In genomic region chr4:89305028-89305427, GRCh38 we compare ENCODE assay signal across 12 cellular contexts. TPM values are rescaled to one million over a fixed set of nuclear protein-coding genes. Genes with fewer than 3 reads are reported as not detected.
DNase-seq lines count a peak whose midpoint lies in the region; ATAC-seq and FAIRE-seq lines count a peak whose summit lies in the region.
"Had no signal": no experiment of that assay in that cellular context is flagged by ENCODE, and none has a peak within 500 bp of the region (broad histone marks: within the 10 kb centered on the region; RNA-seq: fewer than 3 reads in every experiment).

No MANE protein-coding gene starts in this region.

- peaks cover 23% of the 10 kb centered on the region for H3K36me3 Mint-ChIP-seq in activated CD4-positive, alpha-beta T cell treated with anti-CD3 and anti-CD28 coated beads, Interleukin-2, amount 10 ng/mL, durations not matched to agents 24 days and 14 days (ENCODE audit: low read depth)
- peaks cover 14% of the 10 kb centered on the region for H3K36me3 Mint-ChIP-seq in central memory CD8-positive, alpha-beta T cell (ENCODE audit: insufficient read depth)

- H3K4me3 Mint-ChIP-seq in activated CD4-positive, alpha-beta T cell treated with anti-CD3 and anti-CD28 coated beads, Interleukin-2, amount 10 ng/mL, durations not matched to agents 24 days and 14 days, result peak overlapping the region; percentile 89
- H3K4me3 Mint-ChIP-seq in central memory CD8-positive, alpha-beta T cell, result peak overlapping the region; percentile 89

- H3K27ac Mint-ChIP-seq in activated CD4-positive, alpha-beta T cell treated with anti-CD3 and anti-CD28 coated beads, Interleukin-2, amount 10 ng/mL, durations not matched to agents 24 days and 14 days, result peak overlapping the region; percentile 95
- peak overlapping the region; percentile 100 for H3K27ac Mint-ChIP-seq in central memory CD8-positive, alpha-beta T cell (ENCODE audit: low read depth)

- intact Hi-C loops in activated CD4-positive, alpha-beta T cell treated with anti-CD3 and anti-CD28 coated beads, Interleukin-2, amount 10 ng/mL, durations not matched to agents 24 days and 14 days (cut with micrococcal nuclease), result loop anchor here (5.0 kb wide), 1 partner anchor 62 kb away; no protein-coding TSS in a partner anchor

- no peaks in the 10 kb centered on the region for H3K9me3 Mint-ChIP-seq in activated CD4-positive, alpha-beta T cell treated with anti-CD3 and anti-CD28 coated beads, Interleukin-2, amount 10 ng/mL, durations not matched to agents 24 days and 14 days
- no peaks in the 10 kb centered on the region for H3K9me3 Mint-ChIP-seq in central memory CD8-positive, alpha-beta T cell

- no peaks in the 10 kb centered on the region for H3K4me1 ChIP-seq in rectal smooth muscle tissue (ENCODE audit: control insufficient read depth, insufficient read depth, low read length)

- peak overlapping the region; percentile 43 for H3K4me3 ChIP-seq in rectal smooth muscle tissue (ENCODE audit: low read length)
- H3K4me3 ChIP-seq: GM12878 had no signal

- no peak overlapping the region for H3K27ac ChIP-seq in rectal smooth muscle tissue (ENCODE audit: low read depth, low read length)
- H3K27ac ChIP-seq: epithelial cell of prostate had no signal

- no peak overlapping the region for H3K9ac ChIP-seq in rectal smooth muscle tissue (ENCODE audit: low read length)

- no peak for DNase-seq in activated CD4-positive, alpha-beta T cell treated with anti-CD3 and anti-CD28 coated beads, Interleukin-2, amount 10 ng/mL, durations not matched to agents 24 days and 14 days
- DNase-seq in activated CD4-positive, alpha-beta T cell treated with anti-CD3 and anti-CD28 coated beads, Interleukin-2, amount 50 U/mL, for 48 hours, result no peak
- peak; percentile 76 for DNase-seq in NCI-H2029 treated with DMSO at 0.1 percent for 48 hours (lab: John Stamatoyannopoulos, UW)
- DNase-seq in central memory CD8-positive, alpha-beta T cell (ENCODE audit: low spot score in 2 of 2), result no peak
- DNase-seq in GM19239 (ENCODE audit: insufficient read length, low spot score), result no peak
- no peak for DNase-seq in HuH-7 (ENCODE audit: low spot score)
- DNase-seq in NCI-H2171 treated with DMSO at 0.1 percent for 48 hours (lab: John Stamatoyannopoulos, UW), result no peak
- DNase-seq: H7 had no signal

- no peak for FAIRE-seq in GM19239 (lab: Jason Lieb, UNC)
- FAIRE-seq: bronchial epithelial cell, GM12878 had no signal

- ATAC-seq in central memory CD8-positive, alpha-beta T cell (replicated peaks; ENCODE audit: extremely low read depth, poor library complexity, severe bottlenecking), result no peak
- ATAC-seq: GM12878 had no signal

- no peaks in the 10 kb centered on the region for H3K27me3 ChIP-seq in rectal smooth muscle tissue (ENCODE audit: control insufficient read depth, insufficient read depth, low read length)

- H3K4me1 Mint-ChIP-seq in activated CD4-positive, alpha-beta T cell treated with anti-CD3 and anti-CD28 coated beads, Interleukin-2, amount 10 ng/mL, durations not matched to agents 24 days and 14 days, result peaks cover 59% of the 10 kb centered on the region
- peaks cover 64% of the 10 kb centered on the region for H3K4me1 Mint-ChIP-seq in central memory CD8-positive, alpha-beta T cell

- H3K27me3 Mint-ChIP-seq in activated CD4-positive, alpha-beta T cell treated with anti-CD3 and anti-CD28 coated beads, Interleukin-2, amount 10 ng/mL, durations not matched to agents 24 days and 14 days, result no peaks in the 10 kb centered on the region
- H3K27me3 Mint-ChIP-seq in central memory CD8-positive, alpha-beta T cell, result no peaks in the 10 kb centered on the region

- no peaks in the 10 kb centered on the region for H3K36me3 ChIP-seq in rectal smooth muscle tissue (ENCODE audit: control insufficient read depth, insufficient read depth, low read length)

RNA-seq across cellular contexts. Expression of gene GPRIN3, which starts 2.6 kb away (rescaled TPM):
- total RNA-seq in activated CD4-positive, alpha-beta T cell treated with anti-CD3 and anti-CD28 coated beads, Interleukin-2, amount 10 ng/mL, durations not matched to agents 24 days and 14 days, result 26.2 and 26.8 TPM in 2 replicates
- total RNA-seq: bronchial epithelial cell had no signal
